Comparison of ENCODE assay signal across 35 cellular contexts in genomic region chrX:23187819-23188218, GRCh38.
DNase-seq lines count a peak whose midpoint lies in the region; ATAC-seq, FAIRE-seq and TF ChIP-seq lines count a peak whose summit lies in the region.
"Had no signal": no experiment of that assay in that cellular context is flagged by ENCODE, and none has a peak within 500 bp of the region (broad histone marks: within the 10 kb centered on the region; RNA-seq: fewer than 3 reads in every experiment).

No MANE protein-coding gene starts in this region.

- H3K36me3 ChIP-seq in HEK293 (ENCODE audit: control insufficient read depth in 2 of 2, insufficient read depth in 1 of 2, low read length in 2 of 2) (no peaks in the 10 kb centered on the region), astrocyte (ENCODE audit: insufficient read depth, low read length) (no peaks in the 10 kb centered on the region), K562 (ENCODE audit: control insufficient read depth, insufficient read depth, low read length) (no peaks in the 10 kb centered on the region)
- H3K36me3 ChIP-seq: BE2C; BLaER1; BLaER1 treated with 17β-estradiol and CSF1 and Interleukin-3, amounts not matched to agents 10 nM and 100 nM had no signal

- H3K4me2 ChIP-seq in astrocyte (ENCODE audit: low read length) (no peak overlapping the region), K562 (ENCODE audit: insufficient read depth, low read length) (no peak overlapping the region)
- H3K4me2 ChIP-seq: A549; BLaER1; BLaER1 treated with 17β-estradiol and CSF1 and Interleukin-3, amounts not matched to agents 10 nM and 100 nM had no signal

- in situ Hi-C loops in K562 (cut with MboI): no loop called here

- H3K27me3 Mint-ChIP-seq in astrocyte (ENCODE audit: low read depth, unreplicated experiment): no peaks in the 10 kb centered on the region
- peaks cover 0 to 2% (median 0%) of the 10 kb centered on the region in 3 donors for H3K27me3 Mint-ChIP-seq in immature natural killer cell (ENCODE audit: low read depth in 3 of 3)
- H3K27me3 Mint-ChIP-seq: B cell; CD4-positive, alpha-beta memory T cell; CD4-positive, alpha-beta T cell; CD4-positive, CD25-positive, alpha-beta regulatory T cell had no signal

- H3K4me3 Mint-ChIP-seq in astrocyte (ENCODE audit: unreplicated experiment) (no peak overlapping the region), immature natural killer cell (no peak overlapping the region)
- H3K4me3 Mint-ChIP-seq: B cell; CD14-positive monocyte; CD4-positive, alpha-beta memory T cell; CD4-positive, alpha-beta T cell; CD8-positive, alpha-beta memory T cell; CD8-positive, alpha-beta T cell had no signal

- no peaks in the 10 kb centered on the region for H3K4me1 Mint-ChIP-seq in astrocyte (ENCODE audit: low read depth, unreplicated experiment)
- H3K4me1 Mint-ChIP-seq in immature natural killer cell: no peaks in the 10 kb centered on the region
- H3K4me1 Mint-ChIP-seq: B cell; CD14-positive monocyte; CD4-positive, alpha-beta memory T cell; CD4-positive, CD25-positive, alpha-beta regulatory T cell; CD8-positive, alpha-beta memory T cell had no signal

- H3K27ac ChIP-seq in HEK293 (ENCODE audit: extremely low read depth, low read depth, low read length): no peak overlapping the region
- H3K27ac ChIP-seq in astrocyte (ENCODE audit: low read depth, low read length): no peak overlapping the region
- no peak overlapping the region for H3K27ac ChIP-seq in K562 (ENCODE audit: extremely low read depth, low read depth, low read length)
- H3K27ac ChIP-seq: 22Rv1; A549; BLaER1; BLaER1 treated with 17β-estradiol and CSF1 and Interleukin-3, amounts not matched to agents 10 nM and 100 nM; C4-2B had no signal

- no peak overlapping the region for H3K4me3 ChIP-seq in HEK293 (ENCODE audit: low read depth, low read length)
- no peak overlapping the region for H3K4me3 ChIP-seq in astrocyte (ENCODE audit: insufficient read depth, low read depth, low read length)
- H3K4me3 ChIP-seq in K562: no peak overlapping the region
- H3K4me3 ChIP-seq: A549; BLaER1; BLaER1 treated with 17β-estradiol and CSF1 and Interleukin-3, amounts not matched to agents 10 nM and 100 nM had no signal

- FAIRE-seq in astrocyte (lab: Jason Lieb, UNC) (peak; percentile 23), K562 (lab: Jason Lieb, UNC) (no peak)
- FAIRE-seq: A204.1, D721Med had no signal

- no TSS peak for BruUV-seq in K562 (replicated peaks; lab: Mats Ljungman, UMichigan)

- H3K4me1 ChIP-seq in HEK293 (ENCODE audit: control insufficient read depth, insufficient read depth, low read length): no peaks in the 10 kb centered on the region
- no peaks in the 10 kb centered on the region for H3K4me1 ChIP-seq in astrocyte (ENCODE audit: insufficient read depth, low read length)
- no peaks in the 10 kb centered on the region for H3K4me1 ChIP-seq in K562 (replicated peaks in 1 of 2; ENCODE audit: control insufficient read depth in 2 of 2, insufficient read depth in 2 of 2, low read length in 2 of 2)
- H3K4me1 ChIP-seq: A549; BE2C; BLaER1; BLaER1 treated with 17β-estradiol and CSF1 and Interleukin-3, amounts not matched to agents 10 nM and 100 nM; Caco-2 had no signal

- H3K79me2 ChIP-seq in astrocyte (ENCODE audit: insufficient read depth, low read length) (no peaks in the 10 kb centered on the region), K562 (ENCODE audit: control insufficient read depth, insufficient read depth, low read length) (no peaks in the 10 kb centered on the region)

- H3K9me3 Mint-ChIP-seq in astrocyte (ENCODE audit: unreplicated experiment): no peaks in the 10 kb centered on the region
- no peaks in the 10 kb centered on the region for H3K9me3 Mint-ChIP-seq in immature natural killer cell
- H3K9me3 Mint-ChIP-seq: CD4-positive, alpha-beta T cell; CD4-positive, CD25-positive, alpha-beta regulatory T cell; CD8-positive, alpha-beta T cell had no signal

- WGBS in K562 (ENCODE audit: insufficient coverage, low coverage, missing lambda C conversion rate): 8% methylated on average over 5 of the region's 5 CpGs

- no peaks in the 10 kb centered on the region for H3K27me3 ChIP-seq in astrocyte (ENCODE audit: insufficient read depth, low read length)
- H3K27me3 ChIP-seq in K562 (ENCODE audit: control insufficient read depth in 2 of 2, insufficient read depth in 2 of 2, low read length in 2 of 2): no peaks in the 10 kb centered on the region
- H3K27me3 ChIP-seq: BE2C; BLaER1; BLaER1 treated with 17β-estradiol and CSF1 and Interleukin-3, amounts not matched to agents 10 nM and 100 nM had no signal

- TF ChIP-seq EP300 in K562 (IDR thresholded peaks at IDR 0.05; ENCODE audit: low read length): no peak

- DNase-seq in astrocyte (ENCODE audit: low read depth) (no peak), K562 (ENCODE audit: extremely low read depth in 1 of 4, low spot score in 3 of 4) (no peak), immature natural killer cell (no peak), HK-2 (ENCODE audit: unreplicated experiment) (no peak)
- DNase-seq: 8988T; ACHN; AML-193; BE2C; C1 segment of cervical spinal cord; Caco-2; Calu3; CD4-positive, alpha-beta memory T cell; CD4-positive, alpha-beta T cell; CD4-positive, CD25-positive, alpha-beta regulatory T cell; CD8-positive, alpha-beta memory T cell; CD8-positive, alpha-beta T cell; COR-L47; DMS 273 treated with DMSO at 0.1 percent for 48 hours; DMS153; DMS53; DMS79; DMS79 treated with DMSO at 0.1 percent for 48 hours; DND-41; EL had no signal

- no peak for ATAC-seq in K562
- no peak for ATAC-seq in HG03342 (IDR thresholded peaks at IDR 0.05; ENCODE audit: unreplicated experiment)
- ATAC-seq: A549; CD8-positive, alpha-beta T cell had no signal

- no peaks in the 10 kb centered on the region for H3K9me1 ChIP-seq in K562 (ENCODE audit: control insufficient read depth, insufficient read depth, low read length)

- H4K20me1 ChIP-seq in astrocyte (ENCODE audit: insufficient read depth, low read length) (no peaks in the 10 kb centered on the region), K562 (replicated peaks; ENCODE audit: control insufficient read depth, insufficient read depth, low read length) (no peaks in the 10 kb centered on the region)
- H4K20me1 ChIP-seq: BLaER1; BLaER1 treated with 17β-estradiol and CSF1 and Interleukin-3, amounts not matched to agents 10 nM and 100 nM had no signal

- POLR2A ChIA-PET in HEK293 (lab: Yijun Ruan, JAX): no interaction called here
- POLR2A ChIA-PET in K562 (lab: Yijun Ruan, JAX): no interaction called here

- H3K9ac ChIP-seq in astrocyte (ENCODE audit: low read length): no peak overlapping the region
- H3K9ac ChIP-seq in K562 (ENCODE audit: insufficient read depth in 1 of 2, low read depth in 2 of 2, low read length in 2 of 2): no peak overlapping the region
- H3K9ac ChIP-seq: BLaER1; BLaER1 treated with 17β-estradiol and CSF1 and Interleukin-3, amounts not matched to agents 10 nM and 100 nM had no signal

- intact Hi-C loops in K562 (cut with micrococcal nuclease): no loop called here

- no peak overlapping the region for H2AFZ ChIP-seq in astrocyte (ENCODE audit: low read depth, low read length)
- H2AFZ ChIP-seq in K562 (ENCODE audit: low read depth, low read length): no peak overlapping the region

- no peak for TF ChIP-seq POLR2A in K562 (conservative IDR thresholded peaks at IDR 0.05)

- H3K36me3 Mint-ChIP-seq in astrocyte (ENCODE audit: low read depth, unreplicated experiment): no peaks in the 10 kb centered on the region
- H3K36me3 Mint-ChIP-seq in immature natural killer cell: no peaks in the 10 kb centered on the region
- H3K36me3 Mint-ChIP-seq: CD14-positive monocyte; CD4-positive, alpha-beta memory T cell; CD4-positive, CD25-positive, alpha-beta regulatory T cell; CD8-positive, alpha-beta memory T cell; CD8-positive, alpha-beta T cell had no signal

- CTCF ChIA-PET in HEK293 (lab: Yijun Ruan, JAX) (interaction anchor here (1.0 kb wide), 1 partner anchor 15 kb away, joined by 3 read pairs; no protein-coding TSS in a partner anchor), K562 (lab: Yijun Ruan, JAX; ENCODE audit: low intra/inter-chr PET ratio) (no interaction called here)

- no peak for TF ChIP-seq RAD21 in K562 (CRISPR knock-in tag; conservative IDR thresholded peaks at IDR 0.05 in 1 of 2, IDR thresholded peaks at IDR 0.05 in 1 of 2)

- H3K9me3 ChIP-seq in HEK293 (ENCODE audit: control insufficient read depth, insufficient read depth, low read depth, low read length) (no peaks in the 10 kb centered on the region), astrocyte (ENCODE audit: insufficient read depth, low read depth, low read length) (no peaks in the 10 kb centered on the region), K562 (replicated peaks; ENCODE audit: control insufficient read depth, insufficient read depth, low read depth, low read length) (no peaks in the 10 kb centered on the region)
- H3K9me3 ChIP-seq: A549, BE2C, BLaER1, Caco-2 had no signal

- TF ChIP-seq CTCF in HEK293 (tag by site-specific recombination; IDR thresholded peaks at IDR 0.05) (no peak), astrocyte (IDR thresholded peaks at IDR 0.05; ENCODE audit: insufficient read depth, low read depth, low read length) (no peak), K562 (IDR thresholded peaks at IDR 0.05 in 2 of 3, conservative IDR thresholded peaks at IDR 0.05 in 1 of 3; ENCODE audit: insufficient read depth in 2 of 3, low read depth in 1 of 3, low read length in 3 of 3) (no peak)

- H3K27ac Mint-ChIP-seq in astrocyte (ENCODE audit: unreplicated experiment): no peak overlapping the region
- no peak overlapping the region for H3K27ac Mint-ChIP-seq in immature natural killer cell
- H3K27ac Mint-ChIP-seq: B cell; CD14-positive monocyte; CD4-positive, alpha-beta memory T cell; CD4-positive, alpha-beta T cell; CD4-positive, CD25-positive, alpha-beta regulatory T cell; CD8-positive, alpha-beta memory T cell; CD8-positive, alpha-beta T cell had no signal

TF ChIP-seq in HEK293, 187 proteins besides CTCF, POLR2A, EP300 and RAD21 (continues in another document):
- TF ChIP-seq ZNF146 (tag by site-specific recombination; IDR thresholded peaks at IDR 0.05): peak; percentile 88

TF ChIP-seq in K562, 482 proteins besides CTCF, POLR2A, EP300 and RAD21:
- TF ChIP-seq RBM25 (IDR thresholded peaks at IDR 0.05; ENCODE audit: low read depth, low read length, severe bottlenecking): peak; percentile 35
- TF ChIP-seq NUFIP1 (IDR thresholded peaks at IDR 0.05; ENCODE audit: partially characterized antibody): no peak
- peak; percentile 84 for TF ChIP-seq ZNF146 (CRISPR knock-in tag; IDR thresholded peaks at IDR 0.05; ENCODE audit: unreplicated experiment)

Comparison
In these comparisons a context has a peak if more than half of its experiments do, and no peak if none do; other contexts are left out.
1. Of the 44 proteins assayed by ChIP-seq in both K562 and HEK293: peak only in K562: none; only in HEK293: none; in both: ZNF146; in neither: 43.